ENCODE assay signal across 23 cellular contexts in genomic region chr2:142044168-142044567, GRCh38.
DNase-seq lines count a peak whose midpoint lies in the region; ATAC-seq and TF ChIP-seq lines count a peak whose summit lies in the region.
"Had no signal": no experiment of that assay in that cellular context is flagged by ENCODE, and none has a peak within 500 bp of the region (broad histone marks: within the 10 kb centered on the region; RNA-seq: fewer than 3 reads in every experiment).

No MANE protein-coding gene starts in this region.

- H3K36me3 ChIP-seq in MG63 (no peaks in the 10 kb centered on the region), upper lobe of right lung (no peaks in the 10 kb centered on the region)
- H3K36me3 ChIP-seq: SJSA1 had no signal

- H3K9me3 ChIP-seq in MG63, result no peaks in the 10 kb centered on the region
- no peaks in the 10 kb centered on the region for H3K9me3 ChIP-seq in upper lobe of right lung
- H3K9me3 ChIP-seq: SJSA1 had no signal

- intact Hi-C loops in upper lobe of right lung (cut with DNase I), result no loop called here

- DNase-seq in MG63, result peak; percentile 11
- DNase-seq in iris pigment epithelial cell (ENCODE audit: low read depth), result peak; percentile 2
- no peak for DNase-seq in upper lobe of right lung
- DNase-seq in NCI-H524 (lab: John Stamatoyannopoulos, UW), result no peak
- DNase-seq: C1 segment of cervical spinal cord; CD4-positive, alpha-beta memory T cell; COR-L47; H7; MV-4-11; NCI-H1105; NCI-H1436 treated with DMSO at 0.1 percent for 48 hours; NCI-H187 treated with DMSO at 0.1 percent for 48 hours; NCI-H2107; NCI-H526; NCI-H82; NK-92 treated with Interleukin-12 subunit alpha and Interleukin-12 subunit beta, amount 100 ng/mL, for 24 hours; PC-9; Right ventricle myocardium superior; RPMI8226 had no signal

- no peak for TF ChIP-seq CTCF in upper lobe of right lung (IDR thresholded peaks at IDR 0.05)

- H3K27me3 ChIP-seq in MG63, result no peaks in the 10 kb centered on the region
- no peaks in the 10 kb centered on the region for H3K27me3 ChIP-seq in upper lobe of right lung
- H3K27me3 ChIP-seq: SJSA1 had no signal

- H3K4me3 ChIP-seq in MG63 (no peak overlapping the region), upper lobe of right lung (no peak overlapping the region)
- H3K4me3 ChIP-seq: PC-9, SJSA1 had no signal

- no peak for ATAC-seq in SK-N-SH treated with all-trans-retinoic acid at 6 μM for 48 hours
- no peak for ATAC-seq in GM21528 (IDR thresholded peaks at IDR 0.05; ENCODE audit: low FRiP score, unreplicated experiment)
- no peak for ATAC-seq in HG03097 (IDR thresholded peaks at IDR 0.05; ENCODE audit: low FRiP score, unreplicated experiment)
- ATAC-seq in upper lobe of right lung, result no peak

- H3K4me1 ChIP-seq in upper lobe of right lung, result no peaks in the 10 kb centered on the region
- H3K4me1 ChIP-seq: SJSA1 had no signal

- no peak overlapping the region for H3K27ac ChIP-seq in upper lobe of right lung
- H3K27ac ChIP-seq: PC-9, SJSA1 had no signal

TF ChIP-seq in SK-N-SH treated with all-trans-retinoic acid at 6 μM for 48 hours, 23 proteins besides CTCF, POLR2A, EP300 and RAD21:
- TF ChIP-seq TCF4 (CRISPR knock-in tag; IDR thresholded peaks at IDR 0.05; ENCODE audit: borderline replicate concordance) (no peak), ZC3H10 (CRISPR knock-in tag; IDR thresholded peaks at IDR 0.05) (no peak), ZNF565 (CRISPR knock-in tag; conservative IDR thresholded peaks at IDR 0.05; ENCODE audit: low read depth) (no peak), ZFP3 (CRISPR knock-in tag; IDR thresholded peaks at IDR 0.05) (no peak), ISL1 (CRISPR knock-in tag; IDR thresholded peaks at IDR 0.05) (peak; percentile 76), ZNF70 (CRISPR knock-in tag; IDR thresholded peaks at IDR 0.05) (no peak)

Comparison
In these comparisons a context has a peak if more than half of its experiments do, and no peak if none do; other contexts are left out.
1. DNase-seq: peak in MG63 (single experiment) and iris pigment epithelial cell (single experiment); none in upper lobe of right lung (single experiment) and NCI-H524 (0 of 2).